1 cellular context compared by ENCODE assay signal in genomic region chr14:54509546-54510501, GRCh38.
TF ChIP-seq lines count a peak whose summit lies in the region.

CGRRF1 (plus strand) TSS chr14:54509906; CDS start chr14:54509960, 54 bp downstream.

TF ChIP-seq in K562, 482 proteins besides CTCF, POLR2A, EP300 and RAD21 (continued from another document):
- TF ChIP-seq ZNF407 (IDR thresholded peaks at IDR 0.05; ENCODE audit: low read depth) (peak; percentile 95), ZNF830 (CRISPR knock-in tag; IDR thresholded peaks at IDR 0.05) (no peak), EGR1 (conservative IDR thresholded peaks at IDR 0.05) (peak; percentile 44; the same call in 1 of the 2 replicates), CTBP1 (IDR thresholded peaks at IDR 0.05; ENCODE audit: borderline replicate concordance) (peak; percentile 84; the same call in 1 of the 2 replicates), EP400 (IDR thresholded peaks at IDR 0.05) (0 out of 2 replicates have a peak, but pooled peaks have one; percentile 14), ZNF253 (CRISPR knock-in tag; conservative IDR thresholded peaks at IDR 0.05) (no peak), CREB1 (IDR thresholded peaks at IDR 0.05) (no peak), CREB1 (CRISPR knock-in tag; IDR thresholded peaks at IDR 0.05) (peak; percentile 46; the same call in 1 of the 2 replicates), JUND (IDR thresholded peaks at IDR 0.05; ENCODE audit: borderline replicate concordance, low read depth, low read length) (peak; percentile 53; the same call in 1 of the 2 replicates), JUND (tag; IDR thresholded peaks at IDR 0.05; ENCODE audit: borderline replicate concordance, low read depth, low read length) (no peak; the same call in 2 of the 3 replicates), HDAC1 (IDR thresholded peaks at IDR 0.05) (0 out of 4 replicates have a peak, but pooled peaks of 1 of the 2 experiments have one; percentile 25), HMGN3 (IDR thresholded peaks at IDR 0.05; ENCODE audit: borderline replicate concordance, extremely low read depth, insufficient read length, low read depth, low read length) (peak; percentile 63), MCM3 (IDR thresholded peaks at IDR 0.05) (no peak), ZEB2 (IDR thresholded peaks at IDR 0.05) (no peak), CTCFL (IDR thresholded peaks at IDR 0.05; ENCODE audit: borderline replicate concordance, insufficient read depth, low read depth, low read length, poor library complexity, severe bottlenecking) (peak; percentile 44), RCOR1 (IDR thresholded peaks at IDR 0.05; ENCODE audit: borderline replicate concordance in 1 of 2, low read depth in 2 of 2, low read length in 2 of 2) (peak in 1 of 2 experiments; percentile 70; a peak in 1 of 4 replicates), HCFC1 (IDR thresholded peaks at IDR 0.05; ENCODE audit: low read depth, low read length) (peak; percentile 42), PHF20 (IDR thresholded peaks at IDR 0.05; ENCODE audit: partially characterized antibody) (peak; percentile 27), ZNF431 (CRISPR knock-in tag; IDR thresholded peaks at IDR 0.05) (0 out of 2 replicates have a peak, but pooled peaks have one; percentile 27)
